ENCODE assay signal across 2 cellular contexts in the genomic region with DNA sequence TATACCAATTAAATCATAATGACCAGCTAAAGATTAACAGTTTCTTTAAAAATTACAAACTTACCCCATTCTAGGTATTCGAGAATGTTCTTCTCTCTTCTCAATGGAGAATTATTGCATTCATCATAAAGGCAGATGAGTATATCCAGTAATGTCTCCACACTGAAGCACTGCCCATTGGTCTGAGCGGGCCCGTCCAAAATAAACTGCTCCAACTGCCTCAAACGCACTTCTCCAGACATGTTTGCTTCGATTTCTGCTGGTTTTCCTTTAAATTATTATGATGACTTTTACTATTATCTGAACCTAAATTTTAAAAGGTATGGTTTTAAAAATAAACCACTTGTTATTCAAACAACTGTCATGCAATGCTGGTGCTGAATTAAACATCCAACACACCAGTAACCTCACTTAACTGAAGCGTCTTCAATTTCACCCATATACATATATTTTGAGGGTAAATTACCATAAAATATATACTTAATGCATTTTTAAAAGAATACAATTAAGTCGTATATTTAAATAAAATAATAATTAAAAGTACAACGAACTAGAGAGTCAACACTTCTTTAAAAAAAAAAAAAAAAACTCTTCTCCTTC.
TF ChIP-seq lines count a peak whose summit lies in the region.

No MANE protein-coding gene starts in this region.

TF ChIP-seq in A549, 52 proteins besides CTCF, POLR2A, EP300 and RAD21 (continued from another document):
- TF ChIP-seq, protein P1, sequence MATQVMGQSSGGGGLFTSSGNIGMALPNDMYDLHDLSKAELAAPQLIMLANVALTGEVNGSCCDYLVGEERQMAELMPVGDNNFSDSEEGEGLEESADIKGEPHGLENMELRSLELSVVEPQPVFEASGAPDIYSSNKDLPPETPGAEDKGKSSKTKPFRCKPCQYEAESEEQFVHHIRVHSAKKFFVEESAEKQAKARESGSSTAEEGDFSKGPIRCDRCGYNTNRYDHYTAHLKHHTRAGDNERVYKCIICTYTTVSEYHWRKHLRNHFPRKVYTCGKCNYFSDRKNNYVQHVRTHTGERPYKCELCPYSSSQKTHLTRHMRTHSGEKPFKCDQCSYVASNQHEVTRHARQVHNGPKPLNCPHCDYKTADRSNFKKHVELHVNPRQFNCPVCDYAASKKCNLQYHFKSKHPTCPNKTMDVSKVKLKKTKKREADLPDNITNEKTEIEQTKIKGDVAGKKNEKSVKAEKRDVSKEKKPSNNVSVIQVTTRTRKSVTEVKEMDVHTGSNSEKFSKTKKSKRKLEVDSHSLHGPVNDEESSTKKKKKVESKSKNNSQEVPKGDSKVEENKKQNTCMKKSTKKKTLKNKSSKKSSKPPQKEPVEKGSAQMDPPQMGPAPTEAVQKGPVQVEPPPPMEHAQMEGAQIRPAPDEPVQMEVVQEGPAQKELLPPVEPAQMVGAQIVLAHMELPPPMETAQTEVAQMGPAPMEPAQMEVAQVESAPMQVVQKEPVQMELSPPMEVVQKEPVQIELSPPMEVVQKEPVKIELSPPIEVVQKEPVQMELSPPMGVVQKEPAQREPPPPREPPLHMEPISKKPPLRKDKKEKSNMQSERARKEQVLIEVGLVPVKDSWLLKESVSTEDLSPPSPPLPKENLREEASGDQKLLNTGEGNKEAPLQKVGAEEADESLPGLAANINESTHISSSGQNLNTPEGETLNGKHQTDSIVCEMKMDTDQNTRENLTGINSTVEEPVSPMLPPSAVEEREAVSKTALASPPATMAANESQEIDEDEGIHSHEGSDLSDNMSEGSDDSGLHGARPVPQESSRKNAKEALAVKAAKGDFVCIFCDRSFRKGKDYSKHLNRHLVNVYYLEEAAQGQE (IDR thresholded peaks at IDR 0.05), result peak; percentile 48; the same call in 1 of the 2 replicates
- TF ChIP-seq CHD2 (IDR thresholded peaks at IDR 0.05; ENCODE audit: low read length, partially characterized antibody) (no peak), CEBPB (IDR thresholded peaks at IDR 0.05) (no peak)

TF ChIP-seq in GM23338, 12 proteins besides CTCF, POLR2A, EP300 and RAD21 (continued from another document):
- TF ChIP-seq, protein P2, sequence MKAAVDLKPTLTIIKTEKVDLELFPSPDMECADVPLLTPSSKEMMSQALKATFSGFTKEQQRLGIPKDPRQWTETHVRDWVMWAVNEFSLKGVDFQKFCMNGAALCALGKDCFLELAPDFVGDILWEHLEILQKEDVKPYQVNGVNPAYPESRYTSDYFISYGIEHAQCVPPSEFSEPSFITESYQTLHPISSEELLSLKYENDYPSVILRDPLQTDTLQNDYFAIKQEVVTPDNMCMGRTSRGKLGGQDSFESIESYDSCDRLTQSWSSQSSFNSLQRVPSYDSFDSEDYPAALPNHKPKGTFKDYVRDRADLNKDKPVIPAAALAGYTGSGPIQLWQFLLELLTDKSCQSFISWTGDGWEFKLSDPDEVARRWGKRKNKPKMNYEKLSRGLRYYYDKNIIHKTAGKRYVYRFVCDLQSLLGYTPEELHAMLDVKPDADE (IDR thresholded peaks at IDR 0.05), result no peak
